In genomic region chr4:122854860-122855259, GRCh38 we compare ENCODE assay signal across 10 cellular contexts. TPM values are rescaled to one million over a fixed set of nuclear protein-coding genes. Genes with fewer than 3 reads are reported as not detected.
DNase-seq lines count a peak whose midpoint lies in the region; ATAC-seq and TF ChIP-seq lines count a peak whose summit lies in the region.
"Had no signal": no experiment of that assay in that cellular context is flagged by ENCODE, and none has a peak within 500 bp of the region (broad histone marks: within the 10 kb centered on the region; RNA-seq: fewer than 3 reads in every experiment).

No MANE protein-coding gene starts in this region.

- H3K4me3 Mint-ChIP-seq in MCF 10A (ENCODE audit: unreplicated experiment): peak overlapping the region; percentile 67
- H3K4me3 Mint-ChIP-seq: activated naive CD4-positive, alpha-beta T cell treated with anti-CD3 and anti-CD28 coated beads, Interleukin-2, amount 10 ng/mL, durations not matched to agents 7 days and 5 days had no signal

- no peaks in the 10 kb centered on the region for H3K4me1 ChIP-seq in right atrium auricular region
- H3K4me1 ChIP-seq: BLaER1 had no signal

- peak overlapping the region; percentile 54 to 63 for H3K27ac ChIP-seq in right atrium auricular region
- H3K27ac ChIP-seq: BLaER1 had no signal

- peaks cover 22% of the 10 kb centered on the region for H3K4me1 Mint-ChIP-seq in MCF 10A (ENCODE audit: insufficient read depth, unreplicated experiment)
- H3K4me1 Mint-ChIP-seq: activated naive CD4-positive, alpha-beta T cell treated with anti-CD3 and anti-CD28 coated beads, Interleukin-2, amount 10 ng/mL, durations not matched to agents 7 days and 5 days had no signal

- H3K27me3 ChIP-seq in right atrium auricular region: no peaks in the 10 kb centered on the region
- H3K27me3 ChIP-seq: BLaER1 had no signal

- peak; percentile 76 for DNase-seq in D341Med (ENCODE audit: low spot score)
- no peak for DNase-seq in MCF 10A (ENCODE audit: unreplicated experiment)
- no peak for DNase-seq in right atrium auricular region (ENCODE audit: low spot score)
- peak; percentile 87 for DNase-seq in putamen (ENCODE audit: low spot score)
- DNase-seq in NCI-H2081 treated with DMSO at 0.1 percent for 48 hours (lab: John Stamatoyannopoulos, UW): no peak
- no peak for DNase-seq in NCI-H226
- no peak for DNase-seq in activated naive CD4-positive, alpha-beta T cell treated with anti-CD3 and anti-CD28 coated beads, Interleukin-2, amount 50 U/mL, for 72 hours (ENCODE audit: low spot score in 2 of 2)
- no peak for DNase-seq in HEK293T (ENCODE audit: extremely low spot score)
- DNase-seq: activated naive CD4-positive, alpha-beta T cell treated with anti-CD3 and anti-CD28 coated beads, Interleukin-2, amount 10 ng/mL, durations not matched to agents 7 days and 5 days had no signal

- H3K9me3 Mint-ChIP-seq in MCF 10A (ENCODE audit: unreplicated experiment): no peaks in the 10 kb centered on the region
- H3K9me3 Mint-ChIP-seq in activated naive CD4-positive, alpha-beta T cell treated with anti-CD3 and anti-CD28 coated beads, Interleukin-2, amount 50 U/mL, for 72 hours: no peaks in the 10 kb centered on the region
- H3K9me3 Mint-ChIP-seq: activated naive CD4-positive, alpha-beta T cell treated with anti-CD3 and anti-CD28 coated beads, Interleukin-2, amount 10 ng/mL, durations not matched to agents 7 days and 5 days had no signal

- no peaks in the 10 kb centered on the region for H3K9me3 ChIP-seq in right atrium auricular region
- H3K9me3 ChIP-seq: BLaER1 had no signal

- CTCF ChIA-PET in MCF 10A (lab: Yijun Ruan, JAX): interaction anchor here (0.7 to 2.0 kb wide), 5 partner anchors 19 to 59 kb away, joined by 3 to 10 read pairs (median 4); no protein-coding TSS in a partner anchor
- CTCF ChIA-PET in HEK293T (lab: Yijun Ruan, JAX): interaction anchor here (0.6 kb wide), 1 partner anchor 52 kb away, joined by 3 read pairs; no protein-coding TSS in a partner anchor

- TF ChIP-seq CTCF in MCF 10A (IDR thresholded peaks at IDR 0.05; ENCODE audit: unreplicated experiment) (no peak), right atrium auricular region (IDR thresholded peaks at IDR 0.05) (no peak)

- intact Hi-C loops in MCF 10A (cut with micrococcal nuclease): no loop called here

- H3K27me3 Mint-ChIP-seq in MCF 10A (ENCODE audit: insufficient read depth, unreplicated experiment): no peaks in the 10 kb centered on the region

- no peaks in the 10 kb centered on the region for H3K36me3 ChIP-seq in right atrium auricular region
- H3K36me3 ChIP-seq: BLaER1 had no signal

- no peaks in the 10 kb centered on the region for H3K36me3 Mint-ChIP-seq in MCF 10A (ENCODE audit: insufficient read depth, unreplicated experiment)
- no peaks in the 10 kb centered on the region for H3K36me3 Mint-ChIP-seq in activated naive CD4-positive, alpha-beta T cell treated with anti-CD3 and anti-CD28 coated beads, Interleukin-2, amount 50 U/mL, for 72 hours
- H3K36me3 Mint-ChIP-seq: activated naive CD4-positive, alpha-beta T cell treated with anti-CD3 and anti-CD28 coated beads, Interleukin-2, amount 10 ng/mL, durations not matched to agents 7 days and 5 days had no signal

- POLR2A ChIA-PET in MCF 10A (lab: Yijun Ruan, JAX) (interaction anchor here (0.7 to 3.0 kb wide), 19 partner anchors 9 to 233 kb away, joined by 3 to 27 read pairs (median 4); partner anchors contain the start of gene BBS12), HEK293T (lab: Yijun Ruan, JAX) (no interaction called here)

- H3K27ac Mint-ChIP-seq in MCF 10A (ENCODE audit: low read depth, unreplicated experiment): peak overlapping the region; percentile 98
- no peak overlapping the region for H3K27ac Mint-ChIP-seq in activated naive CD4-positive, alpha-beta T cell treated with anti-CD3 and anti-CD28 coated beads, Interleukin-2, amount 50 U/mL, for 72 hours
- H3K27ac Mint-ChIP-seq: activated naive CD4-positive, alpha-beta T cell treated with anti-CD3 and anti-CD28 coated beads, Interleukin-2, amount 10 ng/mL, durations not matched to agents 7 days and 5 days had no signal

- BruUV-seq in MCF 10A (replicated peaks; lab: Mats Ljungman, UMichigan): no TSS peak

- no peak for ATAC-seq in activated naive CD4-positive, alpha-beta T cell treated with anti-CD3 and anti-CD28 coated beads, Interleukin-2, amount 50 U/mL, for 72 hours

- peak overlapping the region in 1 of 2 donors; percentile 11 for H3K4me3 ChIP-seq in right atrium auricular region
- H3K4me3 ChIP-seq: BLaER1 had no signal

TF ChIP-seq in HEK293T, 16 proteins besides CTCF, POLR2A, EP300 and RAD21:
- TF ChIP-seq FOXM1 (IDR thresholded peaks at IDR 0.05; ENCODE audit: borderline replicate concordance): no peak
- no peak for TF ChIP-seq ARNT (IDR thresholded peaks at IDR 0.05)
- TF ChIP-seq NFRKB (IDR thresholded peaks at IDR 0.05): no peak
- no peak for TF ChIP-seq FOXA1 (IDR thresholded peaks at IDR 0.05)
- TF ChIP-seq TARDBP (IDR thresholded peaks at IDR 0.05): no peak
- no peak for TF ChIP-seq HDGF (IDR thresholded peaks at IDR 0.05; ENCODE audit: borderline replicate concordance)
- TF ChIP-seq L3MBTL2 (conservative IDR thresholded peaks at IDR 0.05): no peak
- no peak for TF ChIP-seq ZNF384 (IDR thresholded peaks at IDR 0.05)
- no peak for TF ChIP-seq SP1 (IDR thresholded peaks at IDR 0.05)
- no peak for TF ChIP-seq CTBP1 (IDR thresholded peaks at IDR 0.05; ENCODE audit: borderline replicate concordance)
- TF ChIP-seq FOXK2 (IDR thresholded peaks at IDR 0.05): no peak
- no peak for TF ChIP-seq LEF1 (IDR thresholded peaks at IDR 0.05; ENCODE audit: borderline replicate concordance)
- no peak for TF ChIP-seq BHLHE40 (IDR thresholded peaks at IDR 0.05; ENCODE audit: borderline replicate concordance)
- no peak for TF ChIP-seq SUZ12 (IDR thresholded peaks at IDR 0.05)
- no peak for TF ChIP-seq ELF4 (IDR thresholded peaks at IDR 0.05)
- TF ChIP-seq PKNOX1 (IDR thresholded peaks at IDR 0.05): no peak

RNA-seq across cellular contexts. Expression of gene FGF2, which starts 28.2 kb away (rescaled TPM):
- total RNA-seq in MCF 10A (2022): 132 and 134 TPM in 2 replicates
- total RNA-seq in right atrium auricular region: 10 to 100 TPM in 1 of 2 donors, 1 to 10 TPM in 1; 4.3 to 11.6 TPM
- 1 to 10 TPM in 1 of 2 donors, under 1 TPM in 1; 0.23 to 4.2 TPM for total RNA-seq in activated naive CD4-positive, alpha-beta T cell treated with anti-CD3 and anti-CD28 coated beads, Interleukin-2, amount 50 U/mL, for 72 hours

Comparison
In these comparisons a context has a peak if more than half of its experiments do, and no peak if none do; other contexts are left out.
1. DNase-seq: peak in D341Med (single experiment) and putamen (single experiment); none in MCF 10A (single experiment), right atrium auricular region (single experiment), NCI-H2081 treated with DMSO at 0.1 percent for 48 hours (single experiment), NCI-H226 (single experiment), activated naive CD4-positive, alpha-beta T cell treated with anti-CD3 and anti-CD28 coated beads, Interleukin-2, amount 50 U/mL, for 72 hours (0 of 2) and HEK293T (single experiment).
2. RNA of gene FGF2, which starts 28.2 kb away (total RNA-seq): 132 to 134 TPM in MCF 10A; 4.3 to 11.6 TPM in right atrium auricular region and 0.23 to 4.2 TPM in activated naive CD4-positive, alpha-beta T cell treated with anti-CD3 and anti-CD28 coated beads, Interleukin-2, amount 50 U/mL, for 72 hours; every median in the first group is over 10 times any median in the second.